27 cellular contexts compared by ENCODE assay signal in the genomic region with DNA sequence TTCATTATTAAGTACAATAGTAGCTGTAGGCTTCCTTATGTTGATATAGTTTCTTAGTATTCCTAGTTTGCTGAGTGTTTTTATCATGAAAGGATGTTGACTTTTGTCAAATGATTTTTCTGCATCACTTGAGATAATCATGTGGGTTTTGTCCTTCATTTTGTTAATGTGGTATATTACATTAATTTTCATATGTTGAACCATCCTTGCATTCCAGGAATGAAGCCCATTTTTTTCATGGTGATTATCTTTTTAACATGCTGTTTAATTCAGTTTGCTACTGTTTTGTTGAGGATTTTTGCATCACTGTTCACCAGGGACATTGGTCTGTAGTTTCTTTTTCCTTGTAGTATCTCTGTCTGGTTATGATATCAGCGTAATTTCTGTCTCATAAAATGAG.
"Had no signal": no experiment of that assay in that cellular context is flagged by ENCODE, and none has a peak within 500 bp of the region (broad histone marks: within the 10 kb centered on the region; RNA-seq: fewer than 3 reads in every experiment).

No MANE protein-coding gene starts in this region.

- H3K27ac ChIP-seq: coronary artery, dorsolateral prefrontal cortex, epithelial cell of prostate, esophagus squamous epithelium, gastrocnemius medialis, heart right ventricle, left lung, lower lobe of right lung had no signal

- H3K4me3 ChIP-seq: coronary artery, dorsolateral prefrontal cortex, esophagus squamous epithelium, gastrocnemius medialis, heart right ventricle, left lung, lower lobe of right lung, mucosa of descending colon had no signal

- H3K4me1 ChIP-seq: esophagus squamous epithelium, gastrocnemius medialis, heart right ventricle, left lung, lower lobe of right lung had no signal

- DNase-seq: dermis blood vessel endothelial cell; dorsolateral prefrontal cortex; effector CD4-positive, alpha-beta T cell; effector memory CD4-positive, alpha-beta T cell; erythroblast; esophagus squamous epithelium; foreskin fibroblast; foreskin melanocyte; gastrocnemius medialis; glutamatergic neuron; head of caudate nucleus; heart right ventricle; hippocampal formation; left cardiac atrium; left lung; left ventricle myocardium superior; lower lobe of right lung; mesenchymal stem cell; mucosa of descending colon; naive B cell; naive thymus-derived CD8-positive, alpha-beta T cell had no signal

- ATAC-seq: esophagus mucosa; gastrocnemius medialis; heart right ventricle; left cardiac atrium; left lung; left ventricle myocardium superior; lower lobe of right lung; mucosa of descending colon; naive thymus-derived CD8-positive, alpha-beta T cell had no signal

- H3K27me3 ChIP-seq: dorsolateral prefrontal cortex, esophagus squamous epithelium, gastrocnemius medialis, left lung had no signal

- H3K36me3 ChIP-seq: esophagus squamous epithelium, gastrocnemius medialis, heart right ventricle, left lung, lower lobe of right lung had no signal

- FAIRE-seq: endometrium, islet of Langerhans, keratinocyte had no signal
